In genomic region chr10:132036153-132036886, GRCh38 we compare ENCODE assay signal across 8 cellular contexts. TPM values are rescaled to one million over a fixed set of nuclear protein-coding genes. Genes with fewer than 3 reads are reported as not detected.
A peak's percentile ranks its signal among the peaks of the same experiment; 100 is the strongest.
DNase-seq lines count a peak whose midpoint lies in the region; ATAC-seq, FAIRE-seq and TF ChIP-seq lines count a peak whose summit lies in the region.

No MANE protein-coding gene starts in this region.

- intact Hi-C loops in Panc1 (cut with micrococcal nuclease; ENCODE audit: unreplicated experiment) (loop anchor here (10.0 kb wide), 1 partner anchor 98 kb away; no protein-coding TSS in a partner anchor), pancreas (cut with DNase I) (no loop called here)
- intact Hi-C loops in naive thymus-derived CD4-positive, alpha-beta T cell (cut with micrococcal nuclease) = no loop called here

- DNase-seq in Ammon's horn (ENCODE audit: low spot score) = peak; percentile 50
- no peak for DNase-seq in Panc1 (ENCODE audit: low read depth, low spot score)
- DNase-seq in foreskin keratinocyte = no peak
- peak in 5 of 6 donors; percentile 15 to 77 (median 39) for DNase-seq in pancreas
- no peak for DNase-seq in activated effector memory CD4-positive, alpha-beta T cell treated with Interleukin-2 at 50 U/mL for 16 hours
- no peak for DNase-seq in naive thymus-derived CD4-positive, alpha-beta T cell
- DNase-seq in ACHN = no peak
- DNase-seq in activated gamma-delta T cell treated with Interleukin-2 at 50 U/mL for 16 hours = no peak

- H3K4me1 ChIP-seq in Panc1 (ENCODE audit: control insufficient read depth, insufficient read depth, low read length) (peaks cover 4% of the 10 kb centered on the region; the same call in 1 of the 2 replicates), foreskin keratinocyte (no peaks in the 10 kb centered on the region), pancreas (no peaks in the 10 kb centered on the region)
- no peaks in the 10 kb centered on the region for H3K4me1 ChIP-seq in naive thymus-derived CD4-positive, alpha-beta T cell (ENCODE audit: control insufficient read depth in 2 of 2, insufficient read depth in 2 of 2, low read length in 2 of 2)

- TF ChIP-seq CTCF in Panc1 (IDR thresholded peaks at IDR 0.05) = no peak
- TF ChIP-seq CTCF in foreskin keratinocyte (conservative IDR thresholded peaks at IDR 0.05) = no peak
- TF ChIP-seq CTCF in pancreas (IDR thresholded peaks at IDR 0.05) = no peak

- H3K4me3 ChIP-seq in Panc1 (ENCODE audit: low read depth in 2 of 2, low read length in 2 of 2) (peak overlapping the region; percentile 44 to 50), pancreas (peak overlapping the region; percentile 14 to 48 (median 33))
- no peak overlapping the region for H3K4me3 ChIP-seq in naive thymus-derived CD4-positive, alpha-beta T cell (ENCODE audit: low read length)

- H3K9me3 ChIP-seq in Panc1 (ENCODE audit: control insufficient read depth, insufficient read depth, low read depth, low read length) = no peaks in the 10 kb centered on the region
- H3K9me3 ChIP-seq in pancreas = no peaks in the 10 kb centered on the region
- no peaks in the 10 kb centered on the region for H3K9me3 ChIP-seq in naive thymus-derived CD4-positive, alpha-beta T cell (ENCODE audit: control insufficient read depth in 2 of 3, low read length in 3 of 3)

- peak overlapping the region in 4 of 10 donors; percentile 47 to 78 (median 56) for H3K4me3 Mint-ChIP-seq in naive thymus-derived CD4-positive, alpha-beta T cell

- in situ Hi-C loops in Panc1 (cut with HindIII; ENCODE audit: low pct_unique_long_range_greater_than_20kb, low sequenced_read_pairs) = no loop called here
- in situ Hi-C loops in ACHN (cut with HindIII; ENCODE audit: low pct_ligation_motif_present, low pct_unique_long_range_greater_than_20kb, low sequenced_read_pairs) = no loop called here

- FAIRE-seq in pancreas (lab: Jason Lieb, UNC) = no peak

- POLR2A ChIA-PET in Panc1 (lab: Charles Lee) = no interaction called here
- POLR2A ChIA-PET in naive thymus-derived CD4-positive, alpha-beta T cell (lab: Charles Lee) = no interaction called here

- no peak overlapping the region for H3K27ac Mint-ChIP-seq in naive thymus-derived CD4-positive, alpha-beta T cell

- BruUV-seq in Panc1 (replicated peaks; lab: Mats Ljungman, UMichigan) = no TSS peak

- ATAC-seq in Panc1 (peak; percentile 84), foreskin keratinocyte (peak; percentile 63), pancreas (peak; percentile 35 to 78 (median 65))
- no peak for ATAC-seq in naive thymus-derived CD4-positive, alpha-beta T cell

- H3K36me3 ChIP-seq in Panc1 (ENCODE audit: control insufficient read depth, insufficient read depth, low read length) (no peaks in the 10 kb centered on the region), pancreas (no peaks in the 10 kb centered on the region)
- no peaks in the 10 kb centered on the region for H3K36me3 ChIP-seq in naive thymus-derived CD4-positive, alpha-beta T cell (ENCODE audit: control insufficient read depth in 2 of 3, insufficient read depth in 3 of 3, low read length in 3 of 3)

- H3K27me3 ChIP-seq in Panc1 (ENCODE audit: control insufficient read depth, insufficient read depth, low read length) (peaks cover 19% of the 10 kb centered on the region), foreskin keratinocyte (peaks cover 46% of the 10 kb centered on the region), pancreas (peaks cover 0 to 5% (median 0%) of the 10 kb centered on the region in 4 donors)
- peaks cover 0 to 9% of the 10 kb centered on the region in 2 donors for H3K27me3 ChIP-seq in naive thymus-derived CD4-positive, alpha-beta T cell (ENCODE audit: control insufficient read depth in 2 of 2, insufficient read depth in 2 of 2, low read length in 2 of 2)

- no peaks in the 10 kb centered on the region for H3K36me3 Mint-ChIP-seq in naive thymus-derived CD4-positive, alpha-beta T cell

- peaks cover 0 to 14% (median 7%) of the 10 kb centered on the region in 7 donors for H3K4me1 Mint-ChIP-seq in naive thymus-derived CD4-positive, alpha-beta T cell

- peaks cover 55 to 74% (median 63%) of the 10 kb centered on the region in 5 donors for H3K27me3 Mint-ChIP-seq in naive thymus-derived CD4-positive, alpha-beta T cell

- no peaks in the 10 kb centered on the region for H3K9me3 Mint-ChIP-seq in naive thymus-derived CD4-positive, alpha-beta T cell

- 1% methylated on average over 68 to 100 of the region's 100 CpGs for WGBS in pancreas, 2 donors

- CTCF ChIA-PET in Panc1 (lab: Charles Lee) = interaction anchor here (0.6 to 1.6 kb wide), 3 partner anchors 13 to 39 kb away, joined by 3 to 6 read pairs (median 6); partner anchors contain the start of gene JAKMIP3
- CTCF ChIA-PET in naive thymus-derived CD4-positive, alpha-beta T cell (lab: Charles Lee) = no interaction called here

- H3K27ac ChIP-seq in Panc1 (ENCODE audit: low read length) (no peak overlapping the region), foreskin keratinocyte (no peak overlapping the region), pancreas (no peak overlapping the region)
- no peak overlapping the region for H3K27ac ChIP-seq in naive thymus-derived CD4-positive, alpha-beta T cell (ENCODE audit: low read depth, low read length)

RNA-seq across cellular contexts. Expression of gene JAKMIP3, which starts 29.4 kb away (rescaled TPM):
- 1.5 TPM for total RNA-seq in Panc1 (2021; ENCODE audit: unreplicated experiment)
- 1.0 TPM for polyA plus RNA-seq in Panc1 (2012; ENCODE audit: insufficient read length)
- total RNA-seq in foreskin keratinocyte = 0.04 TPM in 1 of 2 replicates, not detected in the other
- polyA plus RNA-seq in foreskin keratinocyte = not detected in 2 replicates
- total RNA-seq in pancreas = under 1 TPM; 0.19 to 0.37 (median 0.28) TPM
- 1 to 10 TPM in 1 of 2 donors, under 1 TPM in 1; 0.95 to 1.4 TPM for polyA plus RNA-seq in pancreas
- total RNA-seq in naive thymus-derived CD4-positive, alpha-beta T cell = 1 to 10 TPM in 2 of 5 experiments, under 1 TPM in 3; 0.15 to 1.4 (median 0.22) TPM
- under 1 TPM in 1 of 2 donors, not detected in 1; 0.40 TPM for polyA plus RNA-seq in naive thymus-derived CD4-positive, alpha-beta T cell

RNA-seq across cellular contexts. Expression of gene BNIP3, which starts 54.6 kb away (rescaled TPM):
- total RNA-seq in Panc1 (2021; ENCODE audit: unreplicated experiment) (67.8 TPM), foreskin keratinocyte (31.1 and 37.9 TPM in 2 replicates), pancreas (100 to 1,000 TPM in 4 of 6 donors, 10 to 100 TPM in 2; 65.7 to 471 (median 217) TPM)
- 125 TPM for polyA plus RNA-seq in Panc1 (2012; ENCODE audit: insufficient read length)
- polyA plus RNA-seq in foreskin keratinocyte (26.0 and 36.0 TPM in 2 replicates), pancreas (100 to 1,000 TPM in 1 of 2 donors, 10 to 100 TPM in 1; 84.2 to 166 TPM)
- total RNA-seq in naive thymus-derived CD4-positive, alpha-beta T cell = 10 to 100 TPM; 17.7 to 81.7 (median 39.3) TPM
- 10 to 100 TPM; 40.5 to 41.5 TPM for polyA plus RNA-seq in naive thymus-derived CD4-positive, alpha-beta T cell

Comparison
In these comparisons a context has a peak if more than half of its experiments do, and no peak if none do; other contexts are left out.
1. DNase-seq: peak in Ammon's horn (single experiment) and pancreas (5 of 6); none in Panc1 (single experiment), foreskin keratinocyte (0 of 2), activated effector memory CD4-positive, alpha-beta T cell treated with Interleukin-2 at 50 U/mL for 16 hours (single experiment), naive thymus-derived CD4-positive, alpha-beta T cell (0 of 9), ACHN (single experiment) and activated gamma-delta T cell treated with Interleukin-2 at 50 U/mL for 16 hours (single experiment).